Comparison of ENCODE assay signal across 17 cellular contexts in the genomic region with DNA sequence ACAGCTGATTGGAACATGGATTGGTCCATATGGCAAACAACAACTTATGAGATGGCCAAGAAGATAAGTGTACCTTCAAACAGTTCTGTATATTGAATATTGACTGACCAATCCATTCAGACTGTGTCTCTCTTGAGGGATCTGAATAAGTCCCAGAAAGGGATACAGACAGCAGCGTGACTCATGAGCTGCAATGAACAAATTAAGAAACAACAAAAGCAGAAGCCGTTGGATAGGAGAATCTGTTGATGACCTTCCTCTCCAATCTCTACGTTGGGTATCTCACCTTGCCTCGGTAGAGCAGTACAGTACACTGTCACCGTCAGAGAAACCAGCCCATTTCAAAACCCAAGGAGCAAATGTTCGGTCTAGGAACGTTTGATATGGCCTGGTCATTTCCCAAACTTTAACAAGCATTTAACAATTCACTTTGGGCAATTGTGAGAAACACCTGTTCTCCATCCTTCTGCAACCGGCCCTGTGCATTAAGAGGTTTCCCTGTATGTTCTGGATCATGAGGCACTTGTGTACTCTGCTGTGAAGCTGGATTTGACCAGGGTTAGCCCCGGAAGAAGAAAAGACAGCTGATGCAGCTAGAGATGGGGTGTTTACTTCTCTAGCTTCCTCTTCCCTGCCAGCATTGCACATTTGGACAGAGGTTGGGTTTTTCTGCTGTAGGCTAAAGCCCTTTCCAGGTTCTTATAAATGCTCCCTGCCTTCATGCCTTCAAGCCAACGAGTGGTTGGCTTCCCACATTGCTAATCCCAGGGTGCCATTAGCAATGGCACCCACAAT. TPM values are rescaled to one million over a fixed set of nuclear protein-coding genes. Genes with fewer than 3 reads are reported as not detected.
"Had no signal": no experiment of that assay in that cellular context is flagged by ENCODE, and none has a peak within 500 bp of the region (broad histone marks: within the 10 kb centered on the region; RNA-seq: fewer than 3 reads in every experiment).

No MANE protein-coding gene starts in this region.

- H3K27me3 ChIP-seq: brain microvascular endothelial cell had no signal

- ATAC-seq: activated CD8-positive, alpha-beta memory T cell treated with anti-CD3 and anti-CD28 coated beads, Interleukin-2, amount 10 ng/mL, durations not matched to agents 7 days and 5 days had no signal

- H3K27ac Mint-ChIP-seq: activated CD8-positive, alpha-beta memory T cell treated with anti-CD3 and anti-CD28 coated beads, Interleukin-2, amount 10 ng/mL, durations not matched to agents 7 days and 5 days; activated naive CD8-positive, alpha-beta T cell; activated T-cell treated with anti-CD3 and anti-CD28 coated beads, Interleukin-2, amount 50 U/mL, for 24 hours; T-helper 1 cell treated with Interleukin-12 subunit alpha and Interleukin-12 subunit beta and Interleukin-4 antibody, amounts not matched to agents 30 μg/mL and 1 μg/mL, for 36 hours had no signal

- FAIRE-seq: endometrium, small intestine had no signal

- H3K4me1 ChIP-seq: esophagus muscularis mucosa, stomach had no signal

- H3K9me3 ChIP-seq: esophagus muscularis mucosa, stomach, thoracic aorta had no signal

- H3K4me3 Mint-ChIP-seq: activated CD8-positive, alpha-beta memory T cell treated with anti-CD3 and anti-CD28 coated beads, Interleukin-2, amount 10 ng/mL, durations not matched to agents 7 days and 5 days; activated naive CD8-positive, alpha-beta T cell; activated T-cell treated with anti-CD3 and anti-CD28 coated beads, Interleukin-2, amount 50 U/mL, for 24 hours; T-helper 1 cell treated with Interleukin-12 subunit alpha and Interleukin-12 subunit beta and Interleukin-4 antibody, amounts not matched to agents 30 μg/mL and 1 μg/mL, for 36 hours had no signal

- DNase-seq: activated CD8-positive, alpha-beta memory T cell treated with anti-CD3 and anti-CD28 coated beads, Interleukin-2, amount 10 ng/mL, durations not matched to agents 7 days and 5 days; activated effector memory CD4-positive, alpha-beta T cell treated with anti-CD3 and anti-CD28 coated beads, Interleukin-2, amount 50 U/mL, for 16 hours; activated T-cell treated with anti-CD3 and anti-CD28 coated beads, Interleukin-2, amount 50 U/mL, for 24 hours; brain microvascular endothelial cell; cerebellar nuclear complex; dorsolateral prefrontal cortex; small intestine; stomach had no signal

- H3K4me3 ChIP-seq: dorsolateral prefrontal cortex, esophagus muscularis mucosa, stomach, thoracic aorta had no signal

- H3K36me3 ChIP-seq: brain microvascular endothelial cell, esophagus muscularis mucosa, stomach, thoracic aorta had no signal

- H3K27me3 Mint-ChIP-seq: activated naive CD8-positive, alpha-beta T cell; activated T-cell treated with anti-CD3 and anti-CD28 coated beads, Interleukin-2, amount 50 U/mL, for 24 hours had no signal

- H3K36me3 Mint-ChIP-seq: activated naive CD8-positive, alpha-beta T cell had no signal

- H3K27ac ChIP-seq: brain microvascular endothelial cell, dorsolateral prefrontal cortex, esophagus muscularis mucosa, stomach, thoracic aorta had no signal

RNA-seq across cellular contexts. Expression of gene MBD3L2B, which starts 21.1 kb away (rescaled TPM):
- total RNA-seq: activated CD8-positive, alpha-beta memory T cell treated with anti-CD3 and anti-CD28 coated beads, Interleukin-2, amount 10 ng/mL, durations not matched to agents 7 days and 5 days; dorsolateral prefrontal cortex; esophagus muscularis mucosa; fibroblast of villous mesenchyme; liver; myocyte; stomach; thoracic aorta; urinary bladder had no signal
- polyA plus RNA-seq: liver, small intestine, stomach, urinary bladder had no signal

RNA-seq across cellular contexts. Expression of gene MBD3L5, which starts 30.2 kb away (rescaled TPM):
- total RNA-seq: activated CD8-positive, alpha-beta memory T cell treated with anti-CD3 and anti-CD28 coated beads, Interleukin-2, amount 10 ng/mL, durations not matched to agents 7 days and 5 days; dorsolateral prefrontal cortex; esophagus muscularis mucosa; fibroblast of villous mesenchyme; liver; myocyte; stomach; thoracic aorta; urinary bladder had no signal
- polyA plus RNA-seq: liver, small intestine, stomach, urinary bladder had no signal

RNA-seq across cellular contexts. Expression of gene MBD3L4, which starts 39.8 kb away (rescaled TPM):
- total RNA-seq: activated CD8-positive, alpha-beta memory T cell treated with anti-CD3 and anti-CD28 coated beads, Interleukin-2, amount 10 ng/mL, durations not matched to agents 7 days and 5 days; dorsolateral prefrontal cortex; esophagus muscularis mucosa; fibroblast of villous mesenchyme; liver; myocyte; stomach; thoracic aorta; urinary bladder had no signal
- polyA plus RNA-seq: liver, small intestine, stomach, urinary bladder had no signal

RNA-seq across cellular contexts. Expression of gene MBD3L2, which starts 49.0 kb away (rescaled TPM):
- total RNA-seq: activated CD8-positive, alpha-beta memory T cell treated with anti-CD3 and anti-CD28 coated beads, Interleukin-2, amount 10 ng/mL, durations not matched to agents 7 days and 5 days; dorsolateral prefrontal cortex; esophagus muscularis mucosa; fibroblast of villous mesenchyme; liver; myocyte; stomach; thoracic aorta; urinary bladder had no signal
- polyA plus RNA-seq: liver, small intestine, stomach, urinary bladder had no signal

RNA-seq across cellular contexts. Expression of gene MBD3L3, which starts 58.3 kb away (rescaled TPM):
- total RNA-seq: activated CD8-positive, alpha-beta memory T cell treated with anti-CD3 and anti-CD28 coated beads, Interleukin-2, amount 10 ng/mL, durations not matched to agents 7 days and 5 days; dorsolateral prefrontal cortex; esophagus muscularis mucosa; fibroblast of villous mesenchyme; liver; myocyte; stomach; thoracic aorta; urinary bladder had no signal
- polyA plus RNA-seq: liver, small intestine, stomach, urinary bladder had no signal
